ENCODE assay signal across 1 cellular context in the genomic region with DNA sequence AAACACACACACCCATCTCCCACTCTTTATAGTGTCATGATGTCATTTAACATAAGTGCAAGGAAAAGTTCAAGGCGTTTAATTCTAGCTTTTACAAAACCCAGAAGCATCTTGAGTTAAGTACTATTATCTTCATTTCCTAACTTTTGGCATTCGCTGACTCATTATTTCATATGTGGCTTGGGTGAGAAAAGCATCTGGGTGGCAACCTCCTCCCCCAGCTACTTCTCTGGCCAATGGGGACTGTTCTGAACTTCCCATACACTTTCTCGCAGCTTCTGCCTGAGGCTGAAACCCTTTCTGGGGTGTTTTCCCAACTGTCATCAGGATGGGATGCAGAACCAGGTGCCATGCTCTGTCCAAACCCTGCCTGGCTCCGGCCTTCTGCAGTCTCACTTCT.
TF ChIP-seq lines count a peak whose summit lies in the region.

No MANE protein-coding gene starts in this region.

TF ChIP-seq in SK-N-SH treated with all-trans-retinoic acid at 6 μM for 48 hours, 23 proteins besides CTCF, POLR2A, EP300 and RAD21 (continued from another document):
- TF ChIP-seq GLIS3 (CRISPR knock-in tag; IDR thresholded peaks at IDR 0.05) (no peak), CSDC2 (CRISPR knock-in tag; IDR thresholded peaks at IDR 0.05) (no peak)
